ENCODE assay signal across 12 cellular contexts in genomic region chr16:19899605-19899955, GRCh38. TPM values are rescaled to one million over a fixed set of nuclear protein-coding genes. Genes with fewer than 3 reads are reported as not detected.
DNase-seq lines count a peak whose midpoint lies in the region; ATAC-seq, FAIRE-seq and TF ChIP-seq lines count a peak whose summit lies in the region.
"Had no signal": no experiment of that assay in that cellular context is flagged by ENCODE, and none has a peak within 500 bp of the region (broad histone marks: within the 10 kb centered on the region; RNA-seq: fewer than 3 reads in every experiment).

No MANE protein-coding gene starts in this region.

- H3K9me3 Mint-ChIP-seq in chondrocyte (ENCODE audit: low read depth): no peaks in the 10 kb centered on the region
- no peaks in the 10 kb centered on the region for H3K9me3 Mint-ChIP-seq in stimulated activated naive CD8-positive, alpha-beta T cell treated with anti-CD3 and anti-CD28 coated beads, Interleukin-15, amount 100 ng/mL, for 72 hours

- no peak for TF ChIP-seq RAD21 in HepG2 (CRISPR knock-in tag; IDR thresholded peaks at IDR 0.05)

- no peak overlapping the region for H3K4me2 ChIP-seq in HepG2 (ENCODE audit: low read depth, low read length)
- H3K4me2 ChIP-seq in OCI-LY7 (ENCODE audit: low read length): no peak overlapping the region

- H3K9ac ChIP-seq in HepG2 (ENCODE audit: insufficient read depth, low read depth, low read length): no peak overlapping the region

- H3K4me3 ChIP-seq in HepG2 (replicated peaks in 1 of 3; ENCODE audit: insufficient read depth in 1 of 3, low read depth in 2 of 3, low read length in 3 of 3) (no peak overlapping the region), right lobe of liver (no peak overlapping the region), OCI-LY7 (ENCODE audit: low read depth, low read length, poor library complexity, severe bottlenecking) (no peak overlapping the region)
- H3K4me3 ChIP-seq: HAP-1, K562 had no signal

- no peaks in the 10 kb centered on the region for H3K9me2 ChIP-seq in OCI-LY7 (ENCODE audit: insufficient read depth, low read length)

- intact Hi-C loops in HepG2 (cut with micrococcal nuclease; ENCODE audit: unreplicated experiment): loop anchor here (2.0 kb wide), 1 partner anchor 483 kb away; no protein-coding TSS in a partner anchor
- intact Hi-C loops in right lobe of liver (cut with DNase I): no loop called here
- intact Hi-C loops in OCI-LY7 (cut with micrococcal nuclease; ENCODE audit: unreplicated experiment): no loop called here
- intact Hi-C loops in sciatic nerve (cut with DNase I): no loop called here

- no peak overlapping the region for H3K27ac Mint-ChIP-seq in chondrocyte (ENCODE audit: unreplicated experiment)
- H3K27ac Mint-ChIP-seq in stimulated activated naive CD8-positive, alpha-beta T cell treated with anti-CD3 and anti-CD28 coated beads, Interleukin-15, amount 100 ng/mL, for 72 hours: no peak overlapping the region

- peaks cover 12% of the 10 kb centered on the region for H3K27me3 Mint-ChIP-seq in chondrocyte (ENCODE audit: low read depth)
- peaks cover 22% of the 10 kb centered on the region for H3K27me3 Mint-ChIP-seq in stimulated activated naive CD8-positive, alpha-beta T cell treated with anti-CD3 and anti-CD28 coated beads, Interleukin-15, amount 100 ng/mL, for 72 hours

- no peak; the same call in 2 of the 3 replicates for ATAC-seq in HepG2
- no peak for ATAC-seq in right lobe of liver
- ATAC-seq in sciatic nerve: no peak
- no peak for ATAC-seq in stimulated activated naive CD8-positive, alpha-beta T cell treated with anti-CD3 and anti-CD28 coated beads, Interleukin-15, amount 100 ng/mL, for 72 hours
- no peak for ATAC-seq in HG03571 (IDR thresholded peaks at IDR 0.05; ENCODE audit: unreplicated experiment)
- ATAC-seq in HG03135 (IDR thresholded peaks at IDR 0.05; ENCODE audit: unreplicated experiment): no peak

- CTCF ChIA-PET in HepG2 (lab: Yijun Ruan, JAX; ENCODE audit: low intra/inter-chr PET ratio, low total read pairs): interaction anchor here (0.8 to 2.1 kb wide), 5 partner anchors 8 to 486 kb away, joined by 3 to 12 read pairs (median 6); no protein-coding TSS in a partner anchor
- CTCF ChIA-PET in OCI-LY7 (lab: Charles Lee; ENCODE audit: unreplicated experiment): interaction anchor here (0.6 kb wide), 1 partner anchor 44 kb away, joined by 4 read pairs; no protein-coding TSS in a partner anchor

- WGBS in HepG2 (ENCODE audit: low lambda C conversion rate): 37% methylated on average over 5 of the region's 5 CpGs
- 39% methylated on average over 4 of the region's 5 CpGs for WGBS in right lobe of liver (ENCODE audit: insufficient coverage, low coverage, low lambda C conversion rate, missing lambda C conversion rate)

- H3K36me3 Mint-ChIP-seq in chondrocyte (ENCODE audit: low read depth): no peaks in the 10 kb centered on the region

- in situ Hi-C loops in HepG2 (cut with HindIII; ENCODE audit: extremely low pct_ligation_motif_present, low pct_unique_long_range_greater_than_20kb): loop anchor here (5.0 kb wide), 1 partner anchor 488 kb away; no protein-coding TSS in a partner anchor

- H3K4me1 Mint-ChIP-seq in chondrocyte (ENCODE audit: low read depth): peaks cover 5% of the 10 kb centered on the region
- H3K4me1 Mint-ChIP-seq in stimulated activated naive CD8-positive, alpha-beta T cell treated with anti-CD3 and anti-CD28 coated beads, Interleukin-15, amount 100 ng/mL, for 72 hours: peaks cover 6% of the 10 kb centered on the region

- H3K27me3 ChIP-seq in HepG2 (ENCODE audit: control insufficient read depth in 1 of 2, insufficient read depth in 2 of 2, low read length in 2 of 2) (peaks cover 0 to 11% of the 10 kb centered on the region in 2 experiments; a peak in 3 of 5 replicates), right lobe of liver (no peaks in the 10 kb centered on the region)

- BruUV-seq in HepG2 (replicated peaks; lab: Mats Ljungman, UMichigan): no TSS peak
- no TSS peak for BruUV-seq in OCI-LY7 (replicated peaks; lab: Mats Ljungman, UMichigan)

- H3K4me3 Mint-ChIP-seq in chondrocyte (ENCODE audit: unreplicated experiment): no peak overlapping the region
- no peak overlapping the region for H3K4me3 Mint-ChIP-seq in stimulated activated naive CD8-positive, alpha-beta T cell treated with anti-CD3 and anti-CD28 coated beads, Interleukin-15, amount 100 ng/mL, for 72 hours

- no peaks in the 10 kb centered on the region for H3K9me3 ChIP-seq in HepG2 (ENCODE audit: low read length)
- H3K9me3 ChIP-seq in right lobe of liver: no peaks in the 10 kb centered on the region
- no peaks in the 10 kb centered on the region for H3K9me3 ChIP-seq in OCI-LY7 (ENCODE audit: low read length)
- H3K9me3 ChIP-seq: HAP-1 had no signal

- no peak for FAIRE-seq in HepG2 (lab: Jason Lieb, UNC)

- H4K20me1 ChIP-seq in HepG2 (ENCODE audit: insufficient read depth, low read length): no peaks in the 10 kb centered on the region
- H4K20me1 ChIP-seq in OCI-LY7 (ENCODE audit: insufficient read depth, low read length): no peaks in the 10 kb centered on the region

- H3K79me2 ChIP-seq in HepG2 (ENCODE audit: insufficient read depth, low read length): no peaks in the 10 kb centered on the region
- no peaks in the 10 kb centered on the region for H3K79me2 ChIP-seq in OCI-LY7 (ENCODE audit: insufficient read depth, low read depth, low read length)

- no peak for DNase-seq in HepG2 (ENCODE audit: low spot score)
- no peak for DNase-seq in right lobe of liver
- no peak for DNase-seq in OCI-LY7 (ENCODE audit: low spot score)
- no peak for DNase-seq in chondrocyte (ENCODE audit: low spot score)
- DNase-seq in sciatic nerve (ENCODE audit: low spot score): no peak
- DNase-seq in stimulated activated naive CD8-positive, alpha-beta T cell treated with anti-CD3 and anti-CD28 coated beads, Interleukin-15, amount 100 ng/mL, for 72 hours: no peak
- DNase-seq: NK-92 treated with Interleukin-12 subunit alpha and Interleukin-12 subunit beta, amount 100 ng/mL, for 24 hours; SIG-M5 had no signal

- TF ChIP-seq POLR2A in HepG2 (IDR thresholded peaks at IDR 0.05; ENCODE audit: insufficient read depth in 1 of 2, low read depth in 2 of 2, low read length in 2 of 2) (no peak), right lobe of liver (IDR thresholded peaks at IDR 0.05) (no peak)

- no peaks in the 10 kb centered on the region for H3K36me3 ChIP-seq in HepG2 (replicated peaks in 1 of 2; ENCODE audit: control insufficient read depth in 1 of 2, insufficient read depth in 2 of 2, low read length in 2 of 2)
- no peaks in the 10 kb centered on the region for H3K36me3 ChIP-seq in right lobe of liver
- H3K36me3 ChIP-seq in OCI-LY7 (ENCODE audit: insufficient read depth, low read length): no peaks in the 10 kb centered on the region
- H3K36me3 ChIP-seq: HAP-1 had no signal

- no peak overlapping the region for H3K27ac ChIP-seq in HepG2 (ENCODE audit: extremely low read length, insufficient read depth, low read length)
- H3K27ac ChIP-seq in right lobe of liver: no peak overlapping the region
- no peak overlapping the region for H3K27ac ChIP-seq in OCI-LY7 (ENCODE audit: low read depth, low read length, poor library complexity, severe bottlenecking)

- TF ChIP-seq CTCF in HepG2 (CRISPR knock-in tag; IDR thresholded peaks at IDR 0.05) (no peak), right lobe of liver (IDR thresholded peaks at IDR 0.05) (no peak), OCI-LY7 (conservative IDR thresholded peaks at IDR 0.05; ENCODE audit: low read length) (peak; percentile 16; the same call in 1 of the 2 replicates), chondrocyte (IDR thresholded peaks at IDR 0.05) (peak; percentile 2)

- no peak overlapping the region for H2AFZ ChIP-seq in HepG2 (ENCODE audit: low read length)
- H2AFZ ChIP-seq in OCI-LY7 (ENCODE audit: low read length): no peak overlapping the region

- POLR2A ChIA-PET in HepG2 (lab: Yijun Ruan, JAX): interaction anchor here (0.7 kb wide), 1 partner anchor 8 kb away, joined by 3 read pairs; no protein-coding TSS in a partner anchor
- POLR2A ChIA-PET in OCI-LY7 (lab: Charles Lee): no interaction called here

- TF ChIP-seq EP300 in HepG2 (IDR thresholded peaks at IDR 0.05; ENCODE audit: low read depth in 2 of 2, low read length in 2 of 2): no peak
- no peak for TF ChIP-seq EP300 in HepG2 (CRISPR knock-in tag; IDR thresholded peaks at IDR 0.05; ENCODE audit: borderline replicate concordance)

- H3K4me1 ChIP-seq in HepG2 (ENCODE audit: insufficient read depth, low read length) (no peaks in the 10 kb centered on the region), right lobe of liver (no peaks in the 10 kb centered on the region), OCI-LY7 (ENCODE audit: insufficient read depth, low read length, poor library complexity, severe bottlenecking) (no peaks in the 10 kb centered on the region)
- H3K4me1 ChIP-seq: HAP-1 had no signal

TF ChIP-seq in HepG2, 621 proteins besides CTCF, POLR2A, EP300 and RAD21 (continues in another document):
- TF ChIP-seq JUNB (CRISPR knock-in tag; IDR thresholded peaks at IDR 0.05; ENCODE audit: borderline replicate concordance): no peak

RNA-seq across cellular contexts. Expression of gene GPRC5B, which starts 14.9 kb away (rescaled TPM):
- total RNA-seq in HepG2 (2016; rRNA removed; fragmentation: Illumina TruSeq; extraction: Trizol) (0.24 and 0.53 TPM in 2 replicates), right lobe of liver (10 to 100 TPM in 1 of 6 experiments, 1 to 10 TPM in 5; 2.6 to 20.8 (median 5.1) TPM), OCI-LY7 (2022) (not detected in 2 replicates), chondrocyte (1.9 to 2.2 TPM (median 2.1 TPM) in 3 replicates), sciatic nerve (122 TPM)
- not detected in 2 replicates for total RNA-seq in HepG2 (2016; cell fraction: cytosol; rRNA removed; fragmentation: Illumina TruSeq; extraction: Trizol; ENCODE audit: low read depth)
- total RNA-seq in HepG2 (2016; cell fraction: insoluble cytoplasmic fraction; rRNA removed; fragmentation: Illumina TruSeq; extraction: Trizol): 0.16 and 0.37 TPM in 2 replicates
- 0.10 and 0.15 TPM in 2 replicates for total RNA-seq in HepG2 (2016; cell fraction: membrane; rRNA removed; fragmentation: Illumina TruSeq; extraction: Trizol)
- total RNA-seq in HepG2 (2016; cell fraction: nucleus; rRNA removed; fragmentation: Illumina TruSeq; extraction: Trizol): 0.19 and 0.25 TPM in 2 replicates
- 0.46 and 0.52 TPM in 2 replicates for polyA plus RNA-seq in HepG2 (2011; rRNA removed)
- 0.58 and 0.77 TPM in 2 replicates for polyA plus RNA-seq in HepG2 (2011; cell fraction: cytosol; rRNA removed)
- 0.24 and 0.72 TPM in 2 replicates for polyA plus RNA-seq in HepG2 (2011; cell fraction: nucleus; rRNA removed)
- 0.30 and 0.51 TPM in 2 replicates for polyA plus RNA-seq in HepG2 (2012)
- 0.07 and 0.14 TPM in 2 replicates for polyA plus RNA-seq in HepG2 (2016; cell fraction: cytosol; fragmentation: Illumina TruSeq; extraction: Trizol; ENCODE audit: low read depth)
- 0.40 and 0.56 TPM in 2 replicates for polyA plus RNA-seq in HepG2 (2016; cell fraction: insoluble cytoplasmic fraction; fragmentation: Illumina TruSeq; extraction: Trizol; ENCODE audit: low read depth)
- 0.20 and 0.35 TPM in 2 replicates for polyA plus RNA-seq in HepG2 (2016; cell fraction: membrane; fragmentation: Illumina TruSeq; extraction: Trizol; ENCODE audit: low read depth)
- polyA plus RNA-seq in HepG2 (2016; cell fraction: nucleus; fragmentation: Illumina TruSeq; extraction: Trizol; ENCODE audit: insufficient read depth, low read depth): 1.8 and 2.0 TPM in 2 replicates
- 0.96 and 1.9 TPM in 2 replicates for polyA minus RNA-seq in HepG2 (2011; rRNA and poly(A)+ RNA removed; ENCODE audit: low replicate concordance)
- 0.44 and 0.59 TPM in 2 replicates for polyA minus RNA-seq in HepG2 (2011; cell fraction: cytosol; rRNA and poly(A)+ RNA removed)
- 0.26 and 0.75 TPM in 2 replicates for polyA minus RNA-seq in HepG2 (2011; cell fraction: nucleus; rRNA and poly(A)+ RNA removed)
- total RNA-seq in OCI-LY7 (2014; rRNA removed; shearing (Covaris generic)): not detected in 2 replicates

Comparison
In these comparisons a context has a peak if more than half of its experiments do, and no peak if none do; other contexts are left out.
1. CTCF ChIP-seq: peak in OCI-LY7 (single experiment) and chondrocyte (single experiment); none in HepG2 (single experiment) and right lobe of liver (0 of 4).